Comparison of ENCODE assay signal across 8 cellular contexts in genomic region chr7:88218836-88219605, GRCh38. TPM values are rescaled to one million over a fixed set of nuclear protein-coding genes. Genes with fewer than 3 reads are reported as not detected.
DNase-seq lines count a peak whose midpoint lies in the region; ATAC-seq, FAIRE-seq and TF ChIP-seq lines count a peak whose summit lies in the region.

No MANE protein-coding gene starts in this region.

- DNase-seq in EL (peak; percentile 58), HTR-8/SVneo (ENCODE audit: insufficient read length, low spot score) (peak; percentile 29), SJCRH30 (peak; percentile 68 to 79), anterior cingulate cortex (lab: John Stamatoyannopoulos, UW) (peak in 43 of 58 donors; percentile 5 to 69 (median 30)), left ventricle myocardium superior (peak; percentile 60), psoas muscle (peak; percentile 37 to 58)

- WGBS in psoas muscle, 3 donors = 4 to 7% (median 7%) methylated on average over 27 of the region's 27 CpGs

- H3K36me3 ChIP-seq in SJCRH30 = peaks cover 26% of the 10 kb centered on the region
- peaks cover 0 to 38% of the 10 kb centered on the region in 2 donors for H3K36me3 ChIP-seq in psoas muscle (ENCODE audit: insufficient read depth in 1 of 2, low read depth in 1 of 2)

- H3K9me3 ChIP-seq in SJCRH30 (replicated peaks) (no peaks in the 10 kb centered on the region), psoas muscle (no peaks in the 10 kb centered on the region)

- no peaks in the 10 kb centered on the region for H3K4me1 ChIP-seq in SJCRH30
- peaks cover 14% of the 10 kb centered on the region for H3K4me1 ChIP-seq in psoas muscle

- H3K4me3 ChIP-seq in SJCRH30 (peak overlapping the region; percentile 98), psoas muscle (peak overlapping the region; percentile 99)

- intact Hi-C loops in left ventricle myocardium superior (cut with micrococcal nuclease) (no loop called here), psoas muscle (cut with DNase I) (no loop called here)

- ATAC-seq in GM21515 (IDR thresholded peaks at IDR 0.05; ENCODE audit: unreplicated experiment) = peak; percentile 31
- ATAC-seq in left ventricle myocardium superior = peak; percentile 57
- ATAC-seq in psoas muscle = peak; percentile 21 to 62 (median 35)
- no peak for ATAC-seq in GM18519 (IDR thresholded peaks at IDR 0.05; ENCODE audit: low FRiP score, unreplicated experiment)

- no peak for TF ChIP-seq CTCF in psoas muscle (IDR thresholded peaks at IDR 0.05)

- no peak for FAIRE-seq in HTR-8/SVneo (lab: Jason Lieb, UNC)

- no peaks in the 10 kb centered on the region for H3K27me3 ChIP-seq in SJCRH30
- H3K27me3 ChIP-seq in psoas muscle (ENCODE audit: insufficient read depth in 3 of 3, low read length in 2 of 3) = no peaks in the 10 kb centered on the region

- peak overlapping the region; percentile 72 for H3K27ac ChIP-seq in SJCRH30
- H3K27ac ChIP-seq in psoas muscle = peak overlapping the region; percentile 76

RNA-seq across cellular contexts. Expression of gene SRI, which starts 0.8 kb away (rescaled TPM):
- total RNA-seq in SJCRH30 (2014; rRNA removed; shearing (Covaris generic)) = 155 and 163 TPM in 2 replicates
- total RNA-seq in left ventricle myocardium superior = 88.9 TPM
- 10 to 100 TPM; 32.2 to 46.7 (median 39.1) TPM for total RNA-seq in psoas muscle
- polyA plus RNA-seq in psoas muscle = 10 to 100 TPM; 24.4 to 40.0 (median 24.7) TPM
